Comparison of ENCODE assay signal across 8 cellular contexts in the genomic region with DNA sequence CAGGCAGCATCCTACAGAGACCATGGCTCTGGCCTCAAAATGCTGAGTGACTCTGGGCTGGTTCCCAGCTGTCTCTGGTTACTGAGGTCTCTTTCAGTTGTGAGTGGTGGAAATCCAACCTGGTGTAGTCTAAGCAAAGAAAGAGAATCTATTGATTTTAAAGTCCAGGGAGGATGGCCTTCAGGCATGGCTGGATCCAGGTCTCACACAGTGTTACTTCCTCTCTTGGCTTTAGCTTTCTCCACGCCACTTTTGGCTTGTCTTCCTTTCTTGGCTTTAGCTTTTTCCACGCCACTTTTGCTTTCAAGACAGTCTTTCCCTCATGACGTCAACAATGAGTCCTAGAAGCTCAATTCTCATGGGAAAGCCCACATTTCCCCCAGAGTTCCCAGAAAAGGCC. TPM values are rescaled to one million over a fixed set of nuclear protein-coding genes. Genes with fewer than 3 reads are reported as not detected.
"Had no signal": no experiment of that assay in that cellular context is flagged by ENCODE, and none has a peak within 500 bp of the region (broad histone marks: within the 10 kb centered on the region; RNA-seq: fewer than 3 reads in every experiment).

No MANE protein-coding gene starts in this region.

- H3K4me3 Mint-ChIP-seq: GM23338, H9, IgD-negative memory B cell had no signal

- FAIRE-seq: H1, H54, HTR-8/SVneo had no signal

- DNase-seq: H9, HCEC 1CT had no signal

- H3K36me3 Mint-ChIP-seq: IgD-negative memory B cell had no signal

- H3K4me2 ChIP-seq: GM23338 had no signal

- H3K4me3 ChIP-seq: GM23338 had no signal

- H3K27ac Mint-ChIP-seq: GM23338, H9, IgD-negative memory B cell had no signal

- ATAC-seq: GM23338 had no signal

- H3K4me1 Mint-ChIP-seq: GM23338, H9 had no signal

- H2AFZ ChIP-seq: GM23338 had no signal

RNA-seq across cellular contexts. Expression of a gene that starts 4.1 kb away (rescaled TPM):
- total RNA-seq: GM23338, H1, H9 had no signal
- polyA plus RNA-seq: GM23338, H1, IgD-negative memory B cell had no signal

RNA-seq across cellular contexts. Expression of a gene that starts 28.1 kb away (rescaled TPM):
- total RNA-seq: GM23338, H1, H9 had no signal
- polyA plus RNA-seq: GM23338, H1, IgD-negative memory B cell had no signal

RNA-seq across cellular contexts. Expression of a gene that starts 29.8 kb away (rescaled TPM):
- total RNA-seq: GM23338, H1, H9, HT-29 had no signal
- polyA plus RNA-seq: GM23338, H1, IgD-negative memory B cell had no signal
